In genomic region chr22:30234786-30235470, GRCh38 we compare ENCODE assay signal across 14 cellular contexts. TPM values are rescaled to one million over a fixed set of nuclear protein-coding genes. Genes with fewer than 3 reads are reported as not detected.
DNase-seq lines count a peak whose midpoint lies in the region; ATAC-seq and TF ChIP-seq lines count a peak whose summit lies in the region.
"Had no signal": no experiment of that assay in that cellular context is flagged by ENCODE, and none has a peak within 500 bp of the region (broad histone marks: within the 10 kb centered on the region; RNA-seq: fewer than 3 reads in every experiment).

No MANE protein-coding gene starts in this region.

- no peak for TF ChIP-seq CTCF in glutamatergic neuron (IDR thresholded peaks at IDR 0.05; ENCODE audit: partially characterized antibody, unreplicated experiment)

- no peak for ATAC-seq in GM21825 (IDR thresholded peaks at IDR 0.05; ENCODE audit: unreplicated experiment)
- no peak for ATAC-seq in activated T-cell treated with anti-CD3 and anti-CD28 coated beads, Interleukin-2, amount 50 U/mL, for 4 hours
- no peak for ATAC-seq in GM18867 (IDR thresholded peaks at IDR 0.05; ENCODE audit: unreplicated experiment)

- H3K27me3 Mint-ChIP-seq in glutamatergic neuron (ENCODE audit: unreplicated experiment): peaks cover 7% of the 10 kb centered on the region
- H3K27me3 Mint-ChIP-seq in activated T-cell treated with anti-CD3 and anti-CD28 coated beads, Interleukin-2, amount 50 U/mL, for 4 hours (ENCODE audit: low read depth): no peaks in the 10 kb centered on the region

- H3K4me3 Mint-ChIP-seq in glutamatergic neuron (ENCODE audit: unreplicated experiment): peak overlapping the region; percentile 68
- no peak overlapping the region for H3K4me3 Mint-ChIP-seq in activated T-cell treated with anti-CD3 and anti-CD28 coated beads, Interleukin-2, amount 50 U/mL, for 4 hours
- H3K4me3 Mint-ChIP-seq: naive B cell; T-helper 1 cell treated with Interleukin-12 subunit alpha and Interleukin-12 subunit beta and Interleukin-4 antibody, amounts not matched to agents 30 μg/mL and 1 μg/mL, for 36 hours had no signal

- DNase-seq in GM04503 (ENCODE audit: low read depth) (peak; percentile 54), RPMI7951 (ENCODE audit: low read depth) (peak; percentile 82), glutamatergic neuron (no peak), skeletal muscle cell (ENCODE audit: low read depth) (peak; percentile 80), SHP77 (lab: John Stamatoyannopoulos, UW) (no peak)
- no peak for DNase-seq in activated T-cell treated with anti-CD3 and anti-CD28 coated beads, Interleukin-2, amount 50 U/mL, for 4 hours
- DNase-seq: activated CD8-positive, alpha-beta memory T cell treated with anti-CD3 and anti-CD28 coated beads, Interleukin-2, amount 50 U/mL, for 4 hours; naive B cell; stimulated activated CD4-positive, alpha-beta T cell treated with anti-CD3 and anti-CD28 coated beads, Interleukin-4, amount 100 ng/mL, for 24 hours had no signal

- H3K4me1 Mint-ChIP-seq in glutamatergic neuron (ENCODE audit: low read depth, unreplicated experiment): peaks cover 18% of the 10 kb centered on the region
- H3K4me1 Mint-ChIP-seq in activated T-cell treated with anti-CD3 and anti-CD28 coated beads, Interleukin-2, amount 50 U/mL, for 4 hours (ENCODE audit: low read depth): no peaks in the 10 kb centered on the region

- peak overlapping the region; percentile 49 for H3K27ac Mint-ChIP-seq in glutamatergic neuron (ENCODE audit: unreplicated experiment)
- H3K27ac Mint-ChIP-seq: naive B cell; T-helper 1 cell treated with Interleukin-12 subunit alpha and Interleukin-12 subunit beta and Interleukin-4 antibody, amounts not matched to agents 30 μg/mL and 1 μg/mL, for 36 hours had no signal

- no peak overlapping the region for H3K4me3 ChIP-seq in skeletal muscle cell (ENCODE audit: low read depth, low read length)

- no peaks in the 10 kb centered on the region for H3K36me3 Mint-ChIP-seq in glutamatergic neuron (ENCODE audit: unreplicated experiment)
- peaks cover 2% of the 10 kb centered on the region for H3K36me3 Mint-ChIP-seq in activated T-cell treated with anti-CD3 and anti-CD28 coated beads, Interleukin-2, amount 50 U/mL, for 4 hours (ENCODE audit: insufficient read depth)
- H3K36me3 Mint-ChIP-seq: naive B cell had no signal

- no peaks in the 10 kb centered on the region for H3K9me3 Mint-ChIP-seq in glutamatergic neuron (ENCODE audit: unreplicated experiment)
- no peaks in the 10 kb centered on the region for H3K9me3 Mint-ChIP-seq in activated T-cell treated with anti-CD3 and anti-CD28 coated beads, Interleukin-2, amount 50 U/mL, for 4 hours
- H3K9me3 Mint-ChIP-seq: naive B cell; T-helper 1 cell treated with Interleukin-12 subunit alpha and Interleukin-12 subunit beta and Interleukin-4 antibody, amounts not matched to agents 30 μg/mL and 1 μg/mL, for 36 hours had no signal

RNA-seq across cellular contexts. Expression of gene LIF, which starts 11.6 kb away (rescaled TPM):
- total RNA-seq in RPMI7951 (2014; rRNA removed; shearing (Covaris generic)): 3.1 and 4.1 TPM in 2 replicates
- 0.29 TPM for total RNA-seq in glutamatergic neuron (ENCODE audit: unreplicated experiment)
- 100 to 1,000 TPM; 226 to 440 (median 307) TPM for total RNA-seq in activated T-cell treated with anti-CD3 and anti-CD28 coated beads, Interleukin-2, amount 50 U/mL, for 4 hours
- total RNA-seq: temporal lobe had no signal

RNA-seq across cellular contexts. Expression of gene OSM, which starts 31.7 kb away (rescaled TPM):
- not detected in 2 replicates for total RNA-seq in RPMI7951 (2014; rRNA removed; shearing (Covaris generic))
- not detected for total RNA-seq in glutamatergic neuron (ENCODE audit: unreplicated experiment)
- 10 to 100 TPM; 18.4 to 30.7 (median 22.2) TPM for total RNA-seq in activated T-cell treated with anti-CD3 and anti-CD28 coated beads, Interleukin-2, amount 50 U/mL, for 4 hours
- total RNA-seq: glomerular endothelial cell had no signal

RNA-seq across cellular contexts. Expression of gene CASTOR1, which starts 54.4 kb away (rescaled TPM):
- 9.6 and 16.6 TPM in 2 replicates for total RNA-seq in RPMI7951 (2014; rRNA removed; shearing (Covaris generic))
- 4.5 TPM for total RNA-seq in glutamatergic neuron (ENCODE audit: unreplicated experiment)
- total RNA-seq in activated T-cell treated with anti-CD3 and anti-CD28 coated beads, Interleukin-2, amount 50 U/mL, for 4 hours: 1 to 10 TPM; 1.1 to 2.9 (median 2.4) TPM

Comparison
In these comparisons a context has a peak if more than half of its experiments do, and no peak if none do; other contexts are left out.
1. DNase-seq: peak in GM04503 (single experiment), RPMI7951 (single experiment) and skeletal muscle cell (single experiment); none in glutamatergic neuron (single experiment), activated T-cell treated with anti-CD3 and anti-CD28 coated beads, Interleukin-2, amount 50 U/mL, for 4 hours (single experiment) and SHP77 (0 of 2).
2. RNA of gene LIF, which starts 11.6 kb away (total RNA-seq): 226 to 440 TPM in activated T-cell treated with anti-CD3 and anti-CD28 coated beads, Interleukin-2, amount 50 U/mL, for 4 hours; 3.1 to 4.1 TPM in RPMI7951 and 0.29 TPM in glutamatergic neuron (single experiment); every median in the first group is over 10 times any median in the second.
3. RNA of gene OSM, which starts 31.7 kb away (total RNA-seq): 18.4 to 30.7 TPM in activated T-cell treated with anti-CD3 and anti-CD28 coated beads, Interleukin-2, amount 50 U/mL, for 4 hours; not detected in RPMI7951 and not detected in glutamatergic neuron (single experiment); every median in the first group is over 10 times any median in the second.